Comparison of ENCODE assay signal across 17 cellular contexts in the genomic region with DNA sequence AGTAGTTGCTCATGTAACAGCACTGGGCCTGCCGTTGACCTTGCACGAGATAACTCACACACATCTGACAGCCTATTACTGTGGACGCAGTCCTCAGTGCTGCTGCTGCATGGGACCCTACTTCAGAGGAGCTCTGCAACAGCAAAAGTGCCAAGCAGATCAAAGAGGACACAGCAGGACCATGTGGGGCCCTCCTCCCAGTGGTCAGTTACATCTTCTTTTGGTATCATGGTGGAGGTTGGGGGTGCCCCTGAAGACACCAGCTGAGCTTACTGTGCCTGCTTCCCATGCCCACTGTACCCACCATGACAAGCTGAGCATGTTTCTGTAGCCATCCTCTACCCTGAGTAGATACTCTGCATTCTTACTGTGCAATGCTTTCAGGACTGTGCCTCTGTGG. TPM values are rescaled to one million over a fixed set of nuclear protein-coding genes. Genes with fewer than 3 reads are reported as not detected.
"Had no signal": no experiment of that assay in that cellular context is flagged by ENCODE, and none has a peak within 500 bp of the region (broad histone marks: within the 10 kb centered on the region; RNA-seq: fewer than 3 reads in every experiment).

No MANE protein-coding gene starts in this region.

RNA-seq across cellular contexts. Expression of gene KCNJ18, which starts 41.6 kb away (rescaled TPM):
- total RNA-seq: activated naive CD4-positive, alpha-beta T cell treated with anti-CD3 and anti-CD28 coated beads for 36 hours; activated naive CD4-positive, alpha-beta T cell treated with anti-CD3 and anti-CD28 coated beads, Interleukin-2, amount 50 U/mL, for 72 hours; activated naive CD8-positive, alpha-beta T cell treated with anti-CD3 and anti-CD28 coated beads, Interleukin-2, amount 10 ng/mL, durations not matched to agents 7 days and 5 days; activated T-cell treated with anti-CD3 and anti-CD28 coated beads, Interleukin-2, amount 50 U/mL, for 4 hours; activated T-cell treated with anti-CD3 and anti-CD28 coated beads, Interleukin-2, amount 50 U/mL, for 72 hours; activated T-helper 1 cell treated with anti-CD3 and anti-CD28 coated beads, Interleukin-12 subunit alpha, Interleukin-12 subunit beta, Interleukin-2, Interleukin-4 antibody, amounts not matched to agents 30 ng/mL and 10 ng/mL and 1 ng/mL, durations not matched to agents 14 hours and 24 hours and 36 hours; activated T-helper 17 cell treated with anti-CD3 and anti-CD28 coated beads, Interleukin-2, amount 50 U/mL, for 72 hours; activated T-helper 2 cell treated with anti-CD3 and anti-CD28 coated beads, Interferon-gamma antibody, Interleukin-2, Interleukin-4, amounts not matched to agents 10 μg/mL and 5 μg/mL and 100 μg/mL, durations not matched to agents 14 hours and 24 hours and 36 hours; adrenal gland; aorta; ascending aorta; astrocyte; body of pancreas; breast epithelium; bronchial epithelial cell; cardiac muscle cell; cardiac septum had no signal
